Comparison of ENCODE assay signal across 23 cellular contexts in genomic region chr5:139226131-139226530, GRCh38. TPM values are rescaled to one million over a fixed set of nuclear protein-coding genes. Genes with fewer than 3 reads are reported as not detected.
A peak's percentile ranks its signal among the peaks of the same experiment; 100 is the strongest.
DNase-seq lines count a peak whose midpoint lies in the region; TF ChIP-seq lines count a peak whose summit lies in the region.
"Had no signal": no experiment of that assay in that cellular context is flagged by ENCODE, and none has a peak within 500 bp of the region (broad histone marks: within the 10 kb centered on the region; RNA-seq: fewer than 3 reads in every experiment).

No MANE protein-coding gene starts in this region.

- intact Hi-C loops in prostate gland (cut with DNase I) = no loop called here

- H3K27me3 ChIP-seq in prostate gland (replicated peaks; ENCODE audit: insufficient read depth) = no peaks in the 10 kb centered on the region

- H3K27me3 Mint-ChIP-seq in activated T-cell treated with anti-CD3 and anti-CD28 coated beads, Interleukin-2, amount 50 U/mL, for 24 hours = peaks cover 3% of the 10 kb centered on the region

- H3K27ac Mint-ChIP-seq in activated T-cell treated with anti-CD3 and anti-CD28 coated beads, Interleukin-2, amount 50 U/mL, for 24 hours = no peak overlapping the region
- H3K27ac Mint-ChIP-seq: B cell, CD14-positive monocyte had no signal

- TF ChIP-seq POLR2A in prostate gland (IDR thresholded peaks at IDR 0.05) = no peak
- TF ChIP-seq POLR2A in erythroblast (IDR thresholded peaks at IDR 0.05; ENCODE audit: low read length) = no peak

- no peak overlapping the region for H3K4me3 ChIP-seq in prostate gland
- H3K4me3 ChIP-seq: GM23248, HAP-1 had no signal

- 78% methylated on average over 2 of the region's 2 CpGs for WGBS in prostate gland

- no peak for TF ChIP-seq CTCF in prostate gland (IDR thresholded peaks at IDR 0.05)

- no peaks in the 10 kb centered on the region for H3K9me3 ChIP-seq in prostate gland
- H3K9me3 ChIP-seq: HAP-1, SK-N-SH had no signal

- no peaks in the 10 kb centered on the region for H3K36me3 ChIP-seq in prostate gland
- H3K36me3 ChIP-seq: HAP-1 had no signal

- H3K4me3 Mint-ChIP-seq in activated T-cell treated with anti-CD3 and anti-CD28 coated beads, Interleukin-2, amount 50 U/mL, for 24 hours = no peak overlapping the region
- H3K4me3 Mint-ChIP-seq: B cell, CD14-positive monocyte had no signal

- H3K4me1 Mint-ChIP-seq in activated T-cell treated with anti-CD3 and anti-CD28 coated beads, Interleukin-2, amount 50 U/mL, for 24 hours (ENCODE audit: low read depth) = no peaks in the 10 kb centered on the region
- H3K4me1 Mint-ChIP-seq: B cell had no signal

- no peaks in the 10 kb centered on the region for H3K36me3 Mint-ChIP-seq in activated T-cell treated with anti-CD3 and anti-CD28 coated beads, Interleukin-2, amount 50 U/mL, for 24 hours (ENCODE audit: low read depth)
- H3K36me3 Mint-ChIP-seq: CD14-positive monocyte had no signal

- no peak overlapping the region for H3K27ac ChIP-seq in prostate gland
- H3K27ac ChIP-seq: GM23248, RWPE1 had no signal

- DNase-seq in NCI-H510A treated with DMSO at 0.1 percent for 48 hours (lab: John Stamatoyannopoulos, UW) = peak; percentile 39
- DNase-seq in NCI-H510A (lab: John Stamatoyannopoulos, UW) = no peak
- DNase-seq in NCI-H2029 treated with DMSO at 0.1 percent for 48 hours (lab: John Stamatoyannopoulos, UW) = peak; percentile 59
- peak; percentile 58 for DNase-seq in islet precursor cell
- DNase-seq in prostate gland (ENCODE audit: low spot score) = peak; percentile 15
- DNase-seq in Ammon's horn (ENCODE audit: low spot score) = no peak
- DNase-seq in erythroblast (lab: John Stamatoyannopoulos, UW) = no peak
- no peak for DNase-seq in activated T-cell treated with anti-CD3 and anti-CD28 coated beads, Interleukin-2, amount 50 U/mL, for 24 hours
- DNase-seq: DND-41, GM23248, KBM-7, NCI-H1105 treated with DMSO at 0.1 percent for 48 hours, NCI-H1694 treated with DMSO at 0.1 percent for 48 hours, NCI-H2107, NCI-H2227 treated with DMSO at 0.1 percent for 48 hours, NCI-H524 treated with DMSO at 0.1 percent for 48 hours, NCI-H82, SIG-M5, SK-N-SH had no signal

- no peaks in the 10 kb centered on the region for H3K4me1 ChIP-seq in prostate gland (replicated peaks)
- H3K4me1 ChIP-seq: HAP-1 had no signal

- no peaks in the 10 kb centered on the region for H3K9me3 Mint-ChIP-seq in activated T-cell treated with anti-CD3 and anti-CD28 coated beads, Interleukin-2, amount 50 U/mL, for 24 hours
- H3K9me3 Mint-ChIP-seq: CD14-positive monocyte had no signal

RNA-seq across cellular contexts. Expression of gene SIL1, which starts 28.0 kb away (rescaled TPM):
- total RNA-seq in prostate gland = 10 to 100 TPM; 69.9 to 75.6 TPM

Comparison
In these comparisons a context has a peak if more than half of its experiments do, and no peak if none do; other contexts are left out.
1. DNase-seq: peak in NCI-H510A treated with DMSO at 0.1 percent for 48 hours (single experiment), NCI-H2029 treated with DMSO at 0.1 percent for 48 hours (single experiment), islet precursor cell (single experiment) and prostate gland (single experiment); none in NCI-H510A (single experiment), Ammon's horn (single experiment), erythroblast (0 of 2) and activated T-cell treated with anti-CD3 and anti-CD28 coated beads, Interleukin-2, amount 50 U/mL, for 24 hours (single experiment).